11 cellular contexts compared by ENCODE assay signal in genomic region chr10:29471483-29471859, GRCh38.
DNase-seq lines count a peak whose midpoint lies in the region; ATAC-seq and TF ChIP-seq lines count a peak whose summit lies in the region.
"Had no signal": no experiment of that assay in that cellular context is flagged by ENCODE, and none has a peak within 500 bp of the region (broad histone marks: within the 10 kb centered on the region; RNA-seq: fewer than 3 reads in every experiment).

No MANE protein-coding gene starts in this region.

- H3K9me3 ChIP-seq in RWPE2 (ENCODE audit: severe bottlenecking): no peaks in the 10 kb centered on the region
- no peaks in the 10 kb centered on the region for H3K9me3 ChIP-seq in Peyer's patch

- H3K36me3 ChIP-seq in RWPE2 (ENCODE audit: low read depth) (peaks cover 39% of the 10 kb centered on the region), Peyer's patch (peaks cover 0 to 93% (median 0%) of the 10 kb centered on the region in 3 donors)

- H3K27me3 ChIP-seq in RWPE2 (ENCODE audit: insufficient read depth, poor library complexity, severe bottlenecking) (no peaks in the 10 kb centered on the region), Peyer's patch (no peaks in the 10 kb centered on the region)

- H3K27me3 Mint-ChIP-seq in T-helper 1 cell treated with Interleukin-12 subunit alpha and Interleukin-12 subunit beta and Interleukin-4 antibody, amounts not matched to agents 30 μg/mL and 1 μg/mL, for 36 hours (ENCODE audit: low read depth): no peaks in the 10 kb centered on the region
- H3K27me3 Mint-ChIP-seq in stimulated activated naive CD8-positive, alpha-beta T cell treated with anti-CD3 and anti-CD28 coated beads, Interleukin-15, Interleukin-2, amounts not matched to agents 100 ng/mL and 50 ng/mL, for 24 hours: no peaks in the 10 kb centered on the region

- H3K4me3 ChIP-seq in RWPE2 (ENCODE audit: severe bottlenecking) (no peak overlapping the region), fibroblast of mammary gland (ENCODE audit: control insufficient read depth, low read depth, low read length) (no peak overlapping the region), Peyer's patch (no peak overlapping the region)

- peaks cover 3% of the 10 kb centered on the region for H3K36me3 Mint-ChIP-seq in T-helper 1 cell treated with Interleukin-12 subunit alpha and Interleukin-12 subunit beta and Interleukin-4 antibody, amounts not matched to agents 30 μg/mL and 1 μg/mL, for 36 hours (ENCODE audit: low read depth)
- H3K36me3 Mint-ChIP-seq in stimulated activated naive CD8-positive, alpha-beta T cell treated with anti-CD3 and anti-CD28 coated beads, Interleukin-15, Interleukin-2, amounts not matched to agents 100 ng/mL and 50 ng/mL, for 24 hours (ENCODE audit: low read depth): peaks cover 35% of the 10 kb centered on the region

- TF ChIP-seq CTCF in RWPE2 (IDR thresholded peaks at IDR 0.05; ENCODE audit: poor library complexity, severe bottlenecking) (no peak), fibroblast of mammary gland (conservative IDR thresholded peaks at IDR 0.05; ENCODE audit: control insufficient read depth, insufficient read depth, low read depth, low read length) (no peak), Peyer's patch (IDR thresholded peaks at IDR 0.05) (no peak)

- DNase-seq in T-helper 1 cell (no peak), RWPE2 (ENCODE audit: low spot score) (no peak), fibroblast of mammary gland (ENCODE audit: low read depth) (peak; percentile 89), Peyer's patch (no peak)
- DNase-seq in stimulated activated CD4-positive, alpha-beta T cell treated with anti-CD3 and anti-CD28 coated beads, Interleukin-15, amount 100 ng/mL, for 24 hours: no peak
- DNase-seq: NCI-H2029; nephron progenitor cell; stimulated activated CD8-positive, alpha-beta memory T cell treated with anti-CD3 and anti-CD28 coated beads, Interleukin-4, amount 100 ng/mL, for 48 hours had no signal

- no peak for TF ChIP-seq POLR2A in Peyer's patch (IDR thresholded peaks at IDR 0.05)

- H3K4me1 ChIP-seq in RWPE2 (ENCODE audit: insufficient read depth, poor library complexity, severe bottlenecking) (peaks cover 18% of the 10 kb centered on the region), Peyer's patch (peaks cover 0 to 10% (median 0%) of the 10 kb centered on the region in 4 donors)

- H3K4me3 Mint-ChIP-seq in T-helper 1 cell treated with Interleukin-12 subunit alpha and Interleukin-12 subunit beta and Interleukin-4 antibody, amounts not matched to agents 30 μg/mL and 1 μg/mL, for 36 hours: no peak overlapping the region
- H3K4me3 Mint-ChIP-seq in stimulated activated naive CD8-positive, alpha-beta T cell treated with anti-CD3 and anti-CD28 coated beads, Interleukin-15, Interleukin-2, amounts not matched to agents 100 ng/mL and 50 ng/mL, for 24 hours: no peak overlapping the region
- H3K4me3 Mint-ChIP-seq: nephron progenitor cell had no signal

- peak; percentile 99 for ATAC-seq in RWPE2 (ENCODE audit: low read depth)
- ATAC-seq in GM19328 (IDR thresholded peaks at IDR 0.05; ENCODE audit: unreplicated experiment): no peak

- H3K27ac Mint-ChIP-seq in T-helper 1 cell treated with Interleukin-12 subunit alpha and Interleukin-12 subunit beta and Interleukin-4 antibody, amounts not matched to agents 30 μg/mL and 1 μg/mL, for 36 hours: peak overlapping the region; percentile 74
- H3K27ac Mint-ChIP-seq in stimulated activated naive CD8-positive, alpha-beta T cell treated with anti-CD3 and anti-CD28 coated beads, Interleukin-15, Interleukin-2, amounts not matched to agents 100 ng/mL and 50 ng/mL, for 24 hours: peak overlapping the region; percentile 42

- H3K27ac ChIP-seq in RWPE2 (ENCODE audit: poor library complexity, severe bottlenecking): peak overlapping the region; percentile 58
- peak overlapping the region in 1 of 4 donors; percentile 2 for H3K27ac ChIP-seq in Peyer's patch

- no peaks in the 10 kb centered on the region for H3K9me3 Mint-ChIP-seq in T-helper 1 cell treated with Interleukin-12 subunit alpha and Interleukin-12 subunit beta and Interleukin-4 antibody, amounts not matched to agents 30 μg/mL and 1 μg/mL, for 36 hours
- H3K9me3 Mint-ChIP-seq in stimulated activated naive CD8-positive, alpha-beta T cell treated with anti-CD3 and anti-CD28 coated beads, Interleukin-15, Interleukin-2, amounts not matched to agents 100 ng/mL and 50 ng/mL, for 24 hours: no peaks in the 10 kb centered on the region
- H3K9me3 Mint-ChIP-seq: nephron progenitor cell had no signal

- peaks cover 6% of the 10 kb centered on the region for H3K4me1 Mint-ChIP-seq in T-helper 1 cell treated with Interleukin-12 subunit alpha and Interleukin-12 subunit beta and Interleukin-4 antibody, amounts not matched to agents 30 μg/mL and 1 μg/mL, for 36 hours (ENCODE audit: low read depth)
- H3K4me1 Mint-ChIP-seq in stimulated activated naive CD8-positive, alpha-beta T cell treated with anti-CD3 and anti-CD28 coated beads, Interleukin-15, Interleukin-2, amounts not matched to agents 100 ng/mL and 50 ng/mL, for 24 hours (ENCODE audit: low read depth): peaks cover 18% of the 10 kb centered on the region
